Comparison of ENCODE assay signal across 25 cellular contexts in genomic region chr2:137508739-137509384, GRCh38.
DNase-seq lines count a peak whose midpoint lies in the region; ATAC-seq and TF ChIP-seq lines count a peak whose summit lies in the region.
"Had no signal": no experiment of that assay in that cellular context is flagged by ENCODE, and none has a peak within 500 bp of the region (broad histone marks: within the 10 kb centered on the region; RNA-seq: fewer than 3 reads in every experiment).

No MANE protein-coding gene starts in this region.

- H3K79me1 ChIP-seq in neuronal stem cell (ENCODE audit: low read depth, low read length), result no peaks in the 10 kb centered on the region

- H2BK120ac ChIP-seq in neuronal stem cell (ENCODE audit: low read depth, low read length), result no peak overlapping the region

- DNase-seq in SIG-M5 treated with dmso at 0.1 percent for 504 hours (lab: John Stamatoyannopoulos, UW; ENCODE audit: unreplicated experiment) (peak; percentile 17), SIG-M5 (lab: John Stamatoyannopoulos, UW) (no peak), NCI-H69 (lab: John Stamatoyannopoulos, UW) (peak; percentile 4), foreskin keratinocyte (peak; percentile 16 to 49), neuronal stem cell (ENCODE audit: low spot score) (no peak), NCI-H1105 (lab: John Stamatoyannopoulos, UW) (no peak)
- DNase-seq: activated CD4-positive, alpha-beta memory T cell treated with anti-CD3 and anti-CD28 coated beads for 36 hours; activated CD8-positive, alpha-beta memory T cell treated with anti-CD3 and anti-CD28 coated beads, Interleukin-2, amount 50 U/mL, for 48 hours; aorta; glutamatergic neuron; left cardiac atrium; NCI-H1436 treated with DMSO at 0.1 percent for 48 hours; NCI-H2171; NCI-H524 treated with DMSO at 0.1 percent for 48 hours; RPMI8226; stimulated activated naive CD8-positive, alpha-beta T cell treated with anti-CD3 and anti-CD28 coated beads, Interleukin-15, Interleukin-2, amounts not matched to agents 100 U/mL and 50 U/mL, for 24 hours had no signal

- H3K27ac ChIP-seq in foreskin keratinocyte, result no peak overlapping the region
- no peak overlapping the region for H3K27ac ChIP-seq in neuronal stem cell (replicated peaks; ENCODE audit: low read length)
- H3K27ac ChIP-seq: A549, parathyroid adenoma, thoracic aorta, vagina had no signal

- H4K91ac ChIP-seq in neuronal stem cell (ENCODE audit: low read depth, low read length, poor library complexity), result no peak overlapping the region

- peak; percentile 83 for ATAC-seq in foreskin keratinocyte
- ATAC-seq in GM21825 (IDR thresholded peaks at IDR 0.05; ENCODE audit: unreplicated experiment), result no peak
- ATAC-seq in GM18502 (IDR thresholded peaks at IDR 0.05; ENCODE audit: poor library complexity, unreplicated experiment), result no peak
- ATAC-seq: activated naive CD4-positive, alpha-beta T cell treated with anti-CD3 and anti-CD28 coated beads, Interleukin-2, amount 50 U/mL, for 72 hours; activated T-helper 17 cell treated with anti-CD3 and anti-CD28 coated beads, Interleukin-2, amount 50 U/mL, for 72 hours; left cardiac atrium; sciatic nerve; stimulated activated naive CD8-positive, alpha-beta T cell treated with anti-CD3 and anti-CD28 coated beads, Interleukin-15, Interleukin-2, amounts not matched to agents 100 U/mL and 50 U/mL, for 24 hours had no signal

- H3K9me3 ChIP-seq in neuronal stem cell (replicated peaks in 1 of 2; ENCODE audit: control insufficient read depth in 2 of 2, insufficient read depth in 1 of 2, low read depth in 1 of 2, low read length in 2 of 2), result no peaks in the 10 kb centered on the region
- H3K9me3 ChIP-seq: A549, thoracic aorta, vagina had no signal

- H4K8ac ChIP-seq in neuronal stem cell (ENCODE audit: low read depth, low read length), result peak overlapping the region; percentile 17

- no CpG with 5 or more reads among the region's 5 CpGs for WGBS in neuronal stem cell (ENCODE audit: extremely low coverage in 2 of 2, insufficient read length in 2 of 2, insufficient replicate concordance in 1 of 2), 2 donors

- H2AK5ac ChIP-seq in neuronal stem cell (ENCODE audit: low read depth, low read length), result no peak overlapping the region

- H3K18ac ChIP-seq in neuronal stem cell (ENCODE audit: low read length), result no peak overlapping the region

- peak overlapping the region; percentile 56 for H3K14ac ChIP-seq in neuronal stem cell (ENCODE audit: low read length)

- TF ChIP-seq CTCF in foreskin keratinocyte (conservative IDR thresholded peaks at IDR 0.05), result no peak

- H3K9ac ChIP-seq in neuronal stem cell (ENCODE audit: low read depth, low read length, poor library complexity), result no peak overlapping the region
- H3K9ac ChIP-seq: parathyroid adenoma had no signal

- no peak overlapping the region for H2AFZ ChIP-seq in neuronal stem cell (ENCODE audit: low read length)
- H2AFZ ChIP-seq: parathyroid adenoma had no signal

- H3K4me3 ChIP-seq in neuronal stem cell (ENCODE audit: low read length in 2 of 2), result no peak overlapping the region
- H3K4me3 ChIP-seq: A549, thoracic aorta, vagina had no signal

- H3K4me2 ChIP-seq in neuronal stem cell (ENCODE audit: insufficient read depth, low read length, poor library complexity, severe bottlenecking), result no peak overlapping the region
- H3K4me2 ChIP-seq: A549 had no signal

- no peak overlapping the region for H2BK15ac ChIP-seq in neuronal stem cell (ENCODE audit: low read length)

- no peak overlapping the region for H3K4ac ChIP-seq in neuronal stem cell (ENCODE audit: low read length)

- no peak overlapping the region for H2BK5ac ChIP-seq in neuronal stem cell (ENCODE audit: low read length)

- H3K23ac ChIP-seq in neuronal stem cell (ENCODE audit: low read depth, low read length, poor library complexity), result no peak overlapping the region

- H3K27me3 ChIP-seq in foreskin keratinocyte (no peaks in the 10 kb centered on the region), neuronal stem cell (ENCODE audit: control insufficient read depth in 3 of 3, insufficient read depth in 3 of 3, low read depth in 1 of 3, low read length in 3 of 3) (no peaks in the 10 kb centered on the region)
- H3K27me3 ChIP-seq: vagina had no signal

- H2BK12ac ChIP-seq in neuronal stem cell (ENCODE audit: low read length), result no peak overlapping the region

- H3K36me3 ChIP-seq in neuronal stem cell (replicated peaks in 1 of 2; ENCODE audit: control insufficient read depth in 2 of 2, insufficient read depth in 2 of 2, low read length in 2 of 2), result no peaks in the 10 kb centered on the region
- H3K36me3 ChIP-seq: thoracic aorta, vagina had no signal

- H3K4me1 ChIP-seq in foreskin keratinocyte (no peaks in the 10 kb centered on the region), neuronal stem cell (ENCODE audit: control insufficient read depth in 2 of 2, insufficient read depth in 1 of 2, low read depth in 1 of 2, low read length in 2 of 2) (no peaks in the 10 kb centered on the region)
- H3K4me1 ChIP-seq: A549, parathyroid adenoma, vagina had no signal

Comparison
In these comparisons a context has a peak if more than half of its experiments do, and no peak if none do; other contexts are left out.
1. DNase-seq: peak in SIG-M5 treated with dmso at 0.1 percent for 504 hours (single experiment), NCI-H69 (single experiment) and foreskin keratinocyte (2 of 2); none in SIG-M5 (single experiment), neuronal stem cell (single experiment) and NCI-H1105 (single experiment).